In the genomic region with DNA sequence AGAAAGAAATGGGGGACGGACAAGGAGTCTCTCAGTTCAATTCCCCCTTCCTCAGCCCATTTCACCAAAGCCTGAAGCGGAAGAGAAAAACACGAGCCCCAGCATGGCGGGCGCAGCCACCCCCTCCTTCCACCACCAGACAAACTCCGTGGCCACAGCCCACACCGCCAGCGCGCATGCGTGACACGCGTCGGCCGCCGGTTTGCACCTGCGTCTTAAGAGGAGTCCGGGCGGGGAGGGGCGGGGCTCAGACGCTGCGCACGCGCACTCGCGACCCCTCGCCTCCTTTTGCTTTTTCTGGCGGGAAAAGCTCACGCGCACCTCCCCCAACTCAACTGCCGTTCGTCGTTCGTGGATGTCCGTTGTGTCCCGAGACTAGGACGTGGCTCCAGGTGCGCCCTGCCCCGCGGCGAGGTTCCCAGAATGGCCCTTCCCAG, we compare ENCODE assay signal across 9 cellular contexts. TPM values are rescaled to one million over a fixed set of nuclear protein-coding genes. Genes with fewer than 3 reads are reported as not detected.
A peak's percentile ranks its signal among the peaks of the same experiment; 100 is the strongest.
DNase-seq lines count a peak whose midpoint lies in the region; ATAC-seq, FAIRE-seq and TF ChIP-seq lines count a peak whose summit lies in the region.
"Had no signal": no experiment of that assay in that cellular context is flagged by ENCODE, and none has a peak within 500 bp of the region (broad histone marks: within the 10 kb centered on the region; RNA-seq: fewer than 3 reads in every experiment).

A gene with protein sequence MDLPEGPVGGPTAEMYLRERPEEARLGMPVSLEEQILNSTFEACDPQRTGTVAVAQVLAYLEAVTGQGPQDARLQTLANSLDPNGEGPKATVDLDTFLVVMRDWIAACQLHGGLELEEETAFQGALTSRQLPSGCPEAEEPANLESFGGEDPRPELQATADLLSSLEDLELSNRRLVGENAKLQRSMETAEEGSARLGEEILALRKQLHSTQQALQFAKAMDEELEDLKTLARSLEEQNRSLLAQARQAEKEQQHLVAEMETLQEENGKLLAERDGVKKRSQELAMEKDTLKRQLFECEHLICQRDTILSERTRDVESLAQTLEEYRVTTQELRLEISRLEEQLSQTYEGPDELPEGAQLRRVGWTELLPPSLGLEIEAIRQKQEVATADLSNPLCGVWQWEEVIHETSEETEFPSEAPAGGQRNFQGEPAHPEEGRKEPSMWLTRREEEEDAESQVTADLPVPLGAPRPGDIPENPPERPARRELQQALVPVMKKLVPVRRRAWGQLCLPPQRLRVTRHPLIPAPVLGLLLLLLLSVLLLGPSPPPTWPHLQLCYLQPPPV (plus strand): TSS at position 314 of the 437 bp plus-strand sequence. CDS start 2,635 bp downstream, outside the sequence.

- intact Hi-C loops in K562 (cut with micrococcal nuclease) = no loop called here

- H3K9me3 ChIP-seq in K562 (replicated peaks; ENCODE audit: control insufficient read depth, insufficient read depth, low read depth, low read length) = peaks cover 3% of the 10 kb centered on the region; the same call in 1 of the 2 replicates

- H3K27me3 ChIP-seq in K562 (ENCODE audit: control insufficient read depth in 2 of 2, insufficient read depth in 2 of 2, low read length in 2 of 2) = no peaks in the 10 kb centered on the region

- peak within 1 kb of the TSS; percentile 69 for H3K27ac Mint-ChIP-seq in stimulated activated memory B cell treated with anti-CD40 and anti-IgM and Interleukin-4, amounts not matched to agents 10 μg/mL and 1 μg/mL and 100 μg/mL, for 72 hours
- no peak within 1 kb of the TSS for H3K27ac Mint-ChIP-seq in osteocyte (ENCODE audit: unreplicated experiment)

- H3K27me3 Mint-ChIP-seq in stimulated activated memory B cell treated with anti-CD40 and anti-IgM and Interleukin-4, amounts not matched to agents 10 μg/mL and 1 μg/mL and 100 μg/mL, for 72 hours = no peaks in the 10 kb centered on the region
- H3K27me3 Mint-ChIP-seq in osteocyte (ENCODE audit: unreplicated experiment) = peaks cover 13% of the 10 kb centered on the region

- in situ Hi-C loops in K562 (cut with MboI) = no loop called here

- peak within 1 kb of the TSS; percentile 74 for H2AFZ ChIP-seq in K562 (ENCODE audit: low read depth, low read length)

- BruUV-seq in K562 (replicated peaks; lab: Mats Ljungman, UMichigan) = no TSS peak

- DNase-seq in T1000 (lab: John Stamatoyannopoulos, UW) (peak; percentile 68), K562 (ENCODE audit: extremely low read depth in 1 of 4, low spot score in 3 of 4) (peak; percentile 85 to 90 (median 86)), mesenteric fat pad (ENCODE audit: low spot score) (peak; percentile 94), AML-193 (lab: John Stamatoyannopoulos, UW) (no peak), GM12892 (ENCODE audit: insufficient read length) (no peak), osteocyte (ENCODE audit: extremely low spot score, unreplicated experiment) (no peak)

- H3K27ac ChIP-seq in K562 (ENCODE audit: extremely low read depth, low read depth, low read length) = peak within 1 kb of the TSS; percentile 85

- TF ChIP-seq CTCF in K562 (IDR thresholded peaks at IDR 0.05 in 2 of 3, conservative IDR thresholded peaks at IDR 0.05 in 1 of 3; ENCODE audit: insufficient read depth in 2 of 3, low read depth in 1 of 3, low read length in 3 of 3) = no peak
- TF ChIP-seq CTCF in osteocyte (IDR thresholded peaks at IDR 0.05) = no peak

- CTCF ChIA-PET in K562 (lab: Yijun Ruan, JAX; ENCODE audit: low intra/inter-chr PET ratio) = interaction anchor here (0.7 kb wide), 1 partner anchor 56 kb away, joined by 5 read pairs; no protein-coding TSS in a partner anchor

- H3K9me1 ChIP-seq in K562 (ENCODE audit: control insufficient read depth, insufficient read depth, low read length) = no peaks in the 10 kb centered on the region

- FAIRE-seq in K562 (lab: Jason Lieb, UNC) (peak; percentile 51), GM12892 (lab: Jason Lieb, UNC) (no peak)

- no peaks in the 10 kb centered on the region for H4K20me1 ChIP-seq in K562 (replicated peaks; ENCODE audit: control insufficient read depth, insufficient read depth, low read length)

- H3K4me1 ChIP-seq in K562 (replicated peaks in 1 of 2; ENCODE audit: control insufficient read depth in 2 of 2, insufficient read depth in 2 of 2, low read length in 2 of 2) = peaks cover 7 to 37% of the 10 kb centered on the region in 2 experiments; a peak in 4 of 5 replicates

- H3K9ac ChIP-seq in K562 (ENCODE audit: insufficient read depth in 1 of 2, low read depth in 2 of 2, low read length in 2 of 2) = peak within 1 kb of the TSS; percentile 65 to 81

- POLR2A ChIA-PET in K562 (lab: Yijun Ruan, JAX) = interaction anchor here (0.8 kb wide), 1 partner anchor 12 kb away, joined by 4 read pairs; no protein-coding TSS in a partner anchor

- peaks cover 3% of the 10 kb centered on the region for H3K9me3 Mint-ChIP-seq in stimulated activated memory B cell treated with anti-CD40 and anti-IgM and Interleukin-4, amounts not matched to agents 10 μg/mL and 1 μg/mL and 100 μg/mL, for 72 hours
- H3K9me3 Mint-ChIP-seq in osteocyte (ENCODE audit: unreplicated experiment) = peaks cover 3% of the 10 kb centered on the region

- WGBS in K562 (ENCODE audit: insufficient coverage, low coverage, missing lambda C conversion rate) = 36% methylated on average over 13 of the region's 40 CpGs

- H3K36me3 Mint-ChIP-seq in stimulated activated memory B cell treated with anti-CD40 and anti-IgM and Interleukin-4, amounts not matched to agents 10 μg/mL and 1 μg/mL and 100 μg/mL, for 72 hours = no peaks in the 10 kb centered on the region
- H3K36me3 Mint-ChIP-seq in osteocyte (ENCODE audit: unreplicated experiment) = no peaks in the 10 kb centered on the region

- H3K79me2 ChIP-seq in K562 (ENCODE audit: control insufficient read depth, insufficient read depth, low read length) = no peaks in the 10 kb centered on the region

- peak within 1 kb of the TSS; percentile 53 for H3K4me2 ChIP-seq in K562 (ENCODE audit: insufficient read depth, low read length)

- no peak for TF ChIP-seq RAD21 in K562 (CRISPR knock-in tag; conservative IDR thresholded peaks at IDR 0.05 in 1 of 2, IDR thresholded peaks at IDR 0.05 in 1 of 2)

- TF ChIP-seq EP300 in K562 (IDR thresholded peaks at IDR 0.05; ENCODE audit: low read length) = no peak

- H3K4me3 Mint-ChIP-seq in stimulated activated memory B cell treated with anti-CD40 and anti-IgM and Interleukin-4, amounts not matched to agents 10 μg/mL and 1 μg/mL and 100 μg/mL, for 72 hours = peak within 1 kb of the TSS; percentile 83
- no peak within 1 kb of the TSS for H3K4me3 Mint-ChIP-seq in osteocyte (ENCODE audit: unreplicated experiment)

- H3K4me3 ChIP-seq in K562 = no peak within 1 kb of the TSS

- ATAC-seq in HG02981 (IDR thresholded peaks at IDR 0.05; ENCODE audit: unreplicated experiment) (peak; percentile 55), K562 (peak; percentile 65)
- ATAC-seq in stimulated activated memory B cell treated with anti-CD40 and anti-IgM and Interleukin-4, amounts not matched to agents 10 μg/mL and 1 μg/mL and 100 μg/mL, for 72 hours = peak; percentile 84

- no peaks in the 10 kb centered on the region for H3K36me3 ChIP-seq in K562 (ENCODE audit: control insufficient read depth, insufficient read depth, low read length)

- TF ChIP-seq POLR2A in K562 (conservative IDR thresholded peaks at IDR 0.05) (peak; percentile 69), GM12892 (IDR thresholded peaks at IDR 0.05; ENCODE audit: low read depth, low read length) (no peak)

- peaks cover 54% of the 10 kb centered on the region for H3K4me1 Mint-ChIP-seq in stimulated activated memory B cell treated with anti-CD40 and anti-IgM and Interleukin-4, amounts not matched to agents 10 μg/mL and 1 μg/mL and 100 μg/mL, for 72 hours
- H3K4me1 Mint-ChIP-seq in osteocyte (ENCODE audit: unreplicated experiment) = peaks cover 2% of the 10 kb centered on the region

TF ChIP-seq in K562, 482 proteins besides CTCF, POLR2A, EP300 and RAD21 (continues in another document):
- TF ChIP-seq HDAC3 (IDR thresholded peaks at IDR 0.05; ENCODE audit: borderline replicate concordance, partially characterized antibody) = no peak
- TF ChIP-seq EGR1 (conservative IDR thresholded peaks at IDR 0.05) = peak; percentile 42
- TF ChIP-seq CXXC5 (CRISPR knock-in tag; IDR thresholded peaks at IDR 0.05) = peak; percentile 68

RNA-seq across cellular contexts. Expression of the gene that starts here (rescaled TPM):
- total RNA-seq in K562 (2011; cell fraction: chromatin; rRNA removed; ENCODE audit: low replicate concordance) = 0.84 and 1.3 TPM in 2 replicates
- total RNA-seq in K562 (2011; cell fraction: nucleolus; rRNA removed) = 1.0 and 1.8 TPM in 2 replicates
- total RNA-seq in K562 (2011; cell fraction: nucleoplasm; rRNA removed) = 0.44 and 0.61 TPM in 2 replicates
- 0.36 and 0.78 TPM in 2 replicates for total RNA-seq in K562 (2014; rRNA removed)
- total RNA-seq in K562 (2014; rRNA removed; fragmentation: Illumina TruSeq; extraction: Trizol) = 0.26 and 0.44 TPM in 2 replicates
- 0.07 and 0.41 TPM in 2 replicates for total RNA-seq in K562 (2015; rRNA removed; fragmentation: Illumina TruSeq; extraction: Trizol)
- total RNA-seq in K562 (2021) = 0.20 and 0.60 TPM in 2 replicates
- 0.60 and 0.70 TPM in 2 replicates for polyA plus RNA-seq in K562 (2011; rRNA removed)
- polyA plus RNA-seq in K562 (2011; cell fraction: cytosol; rRNA removed) = 0.54 and 1.3 TPM in 2 replicates
- 1.9 and 2.2 TPM in 2 replicates for polyA plus RNA-seq in K562 (2011; cell fraction: nucleus; rRNA removed)
- polyA plus RNA-seq in K562 (2012) = 0.44 and 1.5 TPM in 2 replicates
- polyA plus RNA-seq in K562 (2014; fragmentation: Illumina TruSeq; extraction: Trizol) = 0.19 and 0.31 TPM in 2 replicates
- under 1 TPM in 1 of 2 experiments, not detected in 1; 0.13 TPM for polyA plus RNA-seq in K562 (2014; fragmentation: Nextera tagmentation; extraction: Ambion mirVana)
- polyA plus RNA-seq in K562 (2014; rRNA removed) = 0.84 and 3.2 TPM in 2 replicates
- 0.12 and 0.14 TPM in 2 replicates for polyA minus RNA-seq in K562 (2011; rRNA and poly(A)+ RNA removed)
- not detected in 2 replicates for polyA minus RNA-seq in K562 (2011; cell fraction: cytosol; rRNA and poly(A)+ RNA removed)
- polyA minus RNA-seq in K562 (2011; cell fraction: nucleus; rRNA and poly(A)+ RNA removed) = not detected in 2 replicates
- total RNA-seq in mesenteric fat pad = not detected
- polyA plus RNA-seq in GM12892 (2012; ENCODE audit: missing spikeins) = not detected
- not detected in 2 replicates for total RNA-seq in osteocyte
- total RNA-seq: T-helper 1 cell treated with Interleukin-12 subunit alpha and Interleukin-12 subunit beta and Interleukin-4 antibody, amounts not matched to agents 30 ng/mL and 1 ng/mL, for 36 hours had no signal

Comparison
In these comparisons a context has a peak if more than half of its experiments do, and no peak if none do; other contexts are left out.
1. Peak in DNase-seq in mesenteric fat pad; RNA of the gene not detected or under 1 TPM.
2. DNase-seq: peak in T1000 (single experiment) and K562 (4 of 4); none in AML-193 (0 of 2), GM12892 (single experiment) and osteocyte (single experiment).
3. Peak in every context shown above with its lines, with median percentiles within 50 percentile points of each other: ATAC-seq.